Comparison of ENCODE assay signal across 1 cellular context in genomic region chr5:170357853-170358497, GRCh38.
TF ChIP-seq lines count a peak whose summit lies in the region.

No MANE protein-coding gene starts in this region.

TF ChIP-seq in GM23338, 12 proteins besides CTCF, POLR2A, EP300 and RAD21 (continued from another document):
- TF ChIP-seq ETS1 (IDR thresholded peaks at IDR 0.05) (no peak), POLR2AphosphoS5 (IDR thresholded peaks at IDR 0.05; ENCODE audit: low read depth) (no peak), JUNB (IDR thresholded peaks at IDR 0.05; ENCODE audit: unreplicated experiment) (no peak), NANOG (IDR thresholded peaks at IDR 0.05; ENCODE audit: borderline replicate concordance) (no peak), STAT1 (IDR thresholded peaks at IDR 0.05; ENCODE audit: unreplicated experiment) (no peak), ZNF331 (CRISPR knock-in tag; IDR thresholded peaks at IDR 0.05; ENCODE audit: low read depth) (no peak), EZH2 (IDR thresholded peaks at IDR 0.05; ENCODE audit: low read depth, unreplicated experiment) (no peak), ZNF114 (CRISPR knock-in tag; IDR thresholded peaks at IDR 0.05) (no peak), CREB1 (CRISPR knock-in tag; IDR thresholded peaks at IDR 0.05; ENCODE audit: low read depth) (no peak), EZH2phosphoT487 (IDR thresholded peaks at IDR 0.05; ENCODE audit: unreplicated experiment) (no peak)
- TF ChIP-seq, protein P1, sequence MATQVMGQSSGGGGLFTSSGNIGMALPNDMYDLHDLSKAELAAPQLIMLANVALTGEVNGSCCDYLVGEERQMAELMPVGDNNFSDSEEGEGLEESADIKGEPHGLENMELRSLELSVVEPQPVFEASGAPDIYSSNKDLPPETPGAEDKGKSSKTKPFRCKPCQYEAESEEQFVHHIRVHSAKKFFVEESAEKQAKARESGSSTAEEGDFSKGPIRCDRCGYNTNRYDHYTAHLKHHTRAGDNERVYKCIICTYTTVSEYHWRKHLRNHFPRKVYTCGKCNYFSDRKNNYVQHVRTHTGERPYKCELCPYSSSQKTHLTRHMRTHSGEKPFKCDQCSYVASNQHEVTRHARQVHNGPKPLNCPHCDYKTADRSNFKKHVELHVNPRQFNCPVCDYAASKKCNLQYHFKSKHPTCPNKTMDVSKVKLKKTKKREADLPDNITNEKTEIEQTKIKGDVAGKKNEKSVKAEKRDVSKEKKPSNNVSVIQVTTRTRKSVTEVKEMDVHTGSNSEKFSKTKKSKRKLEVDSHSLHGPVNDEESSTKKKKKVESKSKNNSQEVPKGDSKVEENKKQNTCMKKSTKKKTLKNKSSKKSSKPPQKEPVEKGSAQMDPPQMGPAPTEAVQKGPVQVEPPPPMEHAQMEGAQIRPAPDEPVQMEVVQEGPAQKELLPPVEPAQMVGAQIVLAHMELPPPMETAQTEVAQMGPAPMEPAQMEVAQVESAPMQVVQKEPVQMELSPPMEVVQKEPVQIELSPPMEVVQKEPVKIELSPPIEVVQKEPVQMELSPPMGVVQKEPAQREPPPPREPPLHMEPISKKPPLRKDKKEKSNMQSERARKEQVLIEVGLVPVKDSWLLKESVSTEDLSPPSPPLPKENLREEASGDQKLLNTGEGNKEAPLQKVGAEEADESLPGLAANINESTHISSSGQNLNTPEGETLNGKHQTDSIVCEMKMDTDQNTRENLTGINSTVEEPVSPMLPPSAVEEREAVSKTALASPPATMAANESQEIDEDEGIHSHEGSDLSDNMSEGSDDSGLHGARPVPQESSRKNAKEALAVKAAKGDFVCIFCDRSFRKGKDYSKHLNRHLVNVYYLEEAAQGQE (IDR thresholded peaks at IDR 0.05; ENCODE audit: unreplicated experiment), result no peak
